ENCODE assay signal across 8 cellular contexts in genomic region chr15:73081321-73081958, GRCh38. TPM values are rescaled to one million over a fixed set of nuclear protein-coding genes. Genes with fewer than 3 reads are reported as not detected.
A peak's percentile ranks its signal among the peaks of the same experiment; 100 is the strongest.
DNase-seq lines count a peak whose midpoint lies in the region; ATAC-seq and TF ChIP-seq lines count a peak whose summit lies in the region.

No MANE protein-coding gene starts in this region.

- H3K4me1 ChIP-seq in upper lobe of left lung = peaks cover 21 to 39% (median 23%) of the 10 kb centered on the region in 4 donors

- no peaks in the 10 kb centered on the region for H3K36me3 ChIP-seq in upper lobe of left lung

- intact Hi-C loops in left colon (cut with DNase I, micrococcal nuclease) = loop anchor here in 1 of 2 donors (5.0 kb wide), 1 partner anchor 284 kb away; no protein-coding TSS in a partner anchor

- no peak for TF ChIP-seq POLR2A in upper lobe of left lung (IDR thresholded peaks at IDR 0.05)

- no peak overlapping the region for H3K4me3 ChIP-seq in AG10803 (ENCODE audit: low read length)
- H3K4me3 ChIP-seq in GM12865 (ENCODE audit: low read depth, low read length) = no peak overlapping the region
- H3K4me3 ChIP-seq in upper lobe of left lung = no peak overlapping the region

- WGBS in upper lobe of left lung, 2 donors = 36 to 43% methylated on average over 3 of the region's 3 CpGs

- TF ChIP-seq EP300 in upper lobe of left lung (IDR thresholded peaks at IDR 0.05) = no peak

- no peaks in the 10 kb centered on the region for H3K9me3 ChIP-seq in upper lobe of left lung

- no peaks in the 10 kb centered on the region for H3K27me3 ChIP-seq in upper lobe of left lung

- H3K27ac ChIP-seq in upper lobe of left lung = no peak overlapping the region

- TF ChIP-seq CTCF in AG10803 (conservative IDR thresholded peaks at IDR 0.05; ENCODE audit: low read length) (peak; percentile 80), GM12865 (IDR thresholded peaks at IDR 0.05; ENCODE audit: insufficient read depth, low read depth, low read length, missing control alignments) (peak; percentile 48), upper lobe of left lung (IDR thresholded peaks at IDR 0.05) (peak; percentile 18 to 61 (median 46))

- peak; percentile 67 for DNase-seq in AG10803 (ENCODE audit: low read depth)
- peak; percentile 49 for DNase-seq in GM12865 (ENCODE audit: low read depth)
- peak; percentile 49 for DNase-seq in NCI-H2227 (lab: John Stamatoyannopoulos, UW; ENCODE audit: unreplicated experiment)
- DNase-seq in brain pericyte (ENCODE audit: low read depth, low spot score) = peak; percentile 7
- no peak for DNase-seq in left colon
- no peak for DNase-seq in upper lobe of left lung
- no peak for DNase-seq in HuH-7.5 (ENCODE audit: low spot score)

- ATAC-seq in left colon = peak; percentile 59
- ATAC-seq in upper lobe of left lung (ENCODE audit: low FRiP score in 2 of 2) = peak in 1 of 2 donors; percentile 67
- no peak for ATAC-seq in GM19452 (IDR thresholded peaks at IDR 0.05; ENCODE audit: unreplicated experiment)

RNA-seq across cellular contexts. Expression of gene NEO1, which starts 29.2 kb away (rescaled TPM):
- total RNA-seq in left colon = 100 to 1,000 TPM; 129 to 202 TPM
- 10 to 100 TPM; 14.7 to 37.5 (median 28.2) TPM for total RNA-seq in upper lobe of left lung

Comparison
In these comparisons a context has a peak if more than half of its experiments do, and no peak if none do; other contexts are left out.
1. DNase-seq: peak in AG10803 (single experiment), GM12865 (single experiment), NCI-H2227 (single experiment) and brain pericyte (single experiment); none in left colon (0 of 2), upper lobe of left lung (0 of 2) and HuH-7.5 (single experiment).
2. Peak in every context shown above with its lines, with median percentiles within 50 percentile points of each other: CTCF ChIP-seq.